In genomic region chr11:70876685-70877084, GRCh38 we compare ENCODE assay signal across 25 cellular contexts.
DNase-seq lines count a peak whose midpoint lies in the region; ATAC-seq, FAIRE-seq and TF ChIP-seq lines count a peak whose summit lies in the region.
"Had no signal": no experiment of that assay in that cellular context is flagged by ENCODE, and none has a peak within 500 bp of the region (broad histone marks: within the 10 kb centered on the region; RNA-seq: fewer than 3 reads in every experiment).

No MANE protein-coding gene starts in this region.

- no peaks in the 10 kb centered on the region for H3K79me2 ChIP-seq in HepG2 (ENCODE audit: insufficient read depth, low read length)
- H3K79me2 ChIP-seq: parathyroid adenoma had no signal

- POLR2A ChIA-PET in Panc1 (lab: Charles Lee) (no interaction called here), HepG2 (lab: Yijun Ruan, JAX) (no interaction called here)

- CTCF ChIA-PET in Panc1 (lab: Charles Lee) (no interaction called here), HepG2 (lab: Yijun Ruan, JAX; ENCODE audit: low intra/inter-chr PET ratio, low total read pairs) (no interaction called here)

- no peak overlapping the region for H3K4me3 Mint-ChIP-seq in chondrocyte (ENCODE audit: unreplicated experiment)
- H3K4me3 Mint-ChIP-seq: B cell, brain, nephron had no signal

- H3K9me3 ChIP-seq in Panc1 (ENCODE audit: control insufficient read depth, insufficient read depth, low read depth, low read length), result no peaks in the 10 kb centered on the region
- no peaks in the 10 kb centered on the region for H3K9me3 ChIP-seq in HepG2 (ENCODE audit: low read length)
- H3K9me3 ChIP-seq: adrenal gland, Peyer's patch, upper lobe of left lung had no signal

- no peak for TF ChIP-seq RAD21 in HepG2 (CRISPR knock-in tag; IDR thresholded peaks at IDR 0.05)

- no peak for TF ChIP-seq POLR2A in HepG2 (IDR thresholded peaks at IDR 0.05; ENCODE audit: insufficient read depth in 1 of 2, low read depth in 2 of 2, low read length in 2 of 2)

- H3K27ac ChIP-seq in Panc1 (ENCODE audit: low read length) (no peak overlapping the region), HepG2 (ENCODE audit: extremely low read length, insufficient read depth, low read length) (no peak overlapping the region), dorsolateral prefrontal cortex (no peak overlapping the region)
- H3K27ac ChIP-seq: adrenal gland, epithelial cell of prostate, parathyroid adenoma, Peyer's patch, upper lobe of left lung had no signal

- in situ Hi-C loops in Panc1 (cut with HindIII; ENCODE audit: low pct_unique_long_range_greater_than_20kb, low sequenced_read_pairs) (no loop called here), HepG2 (cut with HindIII; ENCODE audit: extremely low pct_ligation_motif_present, low pct_unique_long_range_greater_than_20kb) (no loop called here), GM13977 (cut with MboI; ENCODE audit: low pct_unique_long_range_greater_than_20kb, low sequenced_read_pairs, unreplicated experiment) (no loop called here)

- peaks cover 24% of the 10 kb centered on the region for H3K27me3 Mint-ChIP-seq in chondrocyte (ENCODE audit: low read depth)

- ATAC-seq in Panc1, result 0 out of 2 replicates have a peak, but pooled peaks have one; percentile 39
- peak; percentile 19; the same call in 1 of the 3 replicates for ATAC-seq in HepG2

- no peaks in the 10 kb centered on the region for H3K4me1 Mint-ChIP-seq in chondrocyte (ENCODE audit: low read depth)
- H3K4me1 Mint-ChIP-seq: B cell, nephron had no signal

- WGBS in HepG2 (ENCODE audit: low lambda C conversion rate), result 85% methylated on average over 5 of the region's 7 CpGs

- no peak overlapping the region for H3K4me2 ChIP-seq in HepG2 (ENCODE audit: low read depth, low read length)

- TF ChIP-seq CTCF in Panc1 (IDR thresholded peaks at IDR 0.05) (no peak), HepG2 (CRISPR knock-in tag; IDR thresholded peaks at IDR 0.05) (no peak), GM13977 (IDR thresholded peaks at IDR 0.05; ENCODE audit: extremely low read depth, insufficient read depth, missing control alignments) (no peak), chondrocyte (IDR thresholded peaks at IDR 0.05) (no peak), dorsolateral prefrontal cortex (IDR thresholded peaks at IDR 0.05 in 54 of 56, conservative IDR thresholded peaks at IDR 0.05 in 2 of 56; ENCODE audit: low read depth in 1 of 56, partially characterized antibody in 56 of 56) (no peak)

- DNase-seq in DMS53 (lab: John Stamatoyannopoulos, UW) (peak; percentile 73), NCI-H146 treated with DMSO at 0.1 percent for 48 hours (lab: John Stamatoyannopoulos, UW; ENCODE audit: unreplicated experiment) (peak; percentile 38), Panc1 (ENCODE audit: low read depth, low spot score) (no peak), HepG2 (ENCODE audit: low spot score) (no peak), GM13977 (ENCODE audit: low spot score) (no peak), chondrocyte (ENCODE audit: low spot score) (no peak), SW480 (ENCODE audit: low spot score) (no peak), dorsolateral prefrontal cortex (no peak)
- DNase-seq: activated CD4-positive, CD25-positive, alpha-beta regulatory T cell; activated naive CD4-positive, alpha-beta T cell treated with Interleukin-2 at 50 U/mL for 16 hours; adrenal gland; head of caudate nucleus; NCI-H1694 treated with DMSO at 0.1 percent for 48 hours; NCI-H226; Peyer's patch; SIG-M5; stimulated activated CD4-positive, alpha-beta T cell treated with anti-CD3 and anti-CD28 coated beads, Interleukin-4, amount 100 ng/mL, for 1 hour; T1000; upper lobe of left lung had no signal

- no peak overlapping the region for H2AFZ ChIP-seq in HepG2 (ENCODE audit: low read length)
- H2AFZ ChIP-seq: parathyroid adenoma had no signal

- no peaks in the 10 kb centered on the region for H3K9me3 Mint-ChIP-seq in chondrocyte (ENCODE audit: low read depth)
- H3K9me3 Mint-ChIP-seq: nephron had no signal

- no peaks in the 10 kb centered on the region for H3K36me3 Mint-ChIP-seq in chondrocyte (ENCODE audit: low read depth)
- H3K36me3 Mint-ChIP-seq: brain had no signal

- H3K36me3 ChIP-seq in Panc1 (ENCODE audit: control insufficient read depth, insufficient read depth, low read length), result no peaks in the 10 kb centered on the region
- H3K36me3 ChIP-seq in HepG2 (replicated peaks in 1 of 2; ENCODE audit: control insufficient read depth in 1 of 2, insufficient read depth in 2 of 2, low read length in 2 of 2), result peaks cover 4 to 28% of the 10 kb centered on the region in 2 experiments; a peak in 3 of 5 replicates
- H3K36me3 ChIP-seq: adrenal gland, Peyer's patch, upper lobe of left lung had no signal

- BruUV-seq in Panc1 (replicated peaks; lab: Mats Ljungman, UMichigan), result no TSS peak
- no TSS peak for BruUV-seq in HepG2 (replicated peaks; lab: Mats Ljungman, UMichigan)

- TF ChIP-seq EP300 in HepG2 (IDR thresholded peaks at IDR 0.05; ENCODE audit: low read depth in 2 of 2, low read length in 2 of 2) (no peak), HepG2 (CRISPR knock-in tag; IDR thresholded peaks at IDR 0.05; ENCODE audit: borderline replicate concordance) (no peak)

- no peaks in the 10 kb centered on the region for H3K4me1 ChIP-seq in Panc1 (ENCODE audit: control insufficient read depth, insufficient read depth, low read length)
- no peaks in the 10 kb centered on the region for H3K4me1 ChIP-seq in HepG2 (ENCODE audit: insufficient read depth, low read length)
- H3K4me1 ChIP-seq: adrenal gland, parathyroid adenoma, Peyer's patch, upper lobe of left lung had no signal

- H3K27me3 ChIP-seq in Panc1 (ENCODE audit: control insufficient read depth, insufficient read depth, low read length), result no peaks in the 10 kb centered on the region
- no peaks in the 10 kb centered on the region for H3K27me3 ChIP-seq in HepG2 (ENCODE audit: control insufficient read depth in 1 of 2, insufficient read depth in 2 of 2, low read length in 2 of 2)
- H3K27me3 ChIP-seq in dorsolateral prefrontal cortex, result peaks cover 0 to 14% (median 0%) of the 10 kb centered on the region in 45 donors
- H3K27me3 ChIP-seq: adrenal gland, Peyer's patch had no signal

- H3K27ac Mint-ChIP-seq in chondrocyte (ENCODE audit: unreplicated experiment), result no peak overlapping the region
- H3K27ac Mint-ChIP-seq: B cell, nephron had no signal

- FAIRE-seq in HepG2 (lab: Jason Lieb, UNC), result no peak
- FAIRE-seq: GM18507 had no signal

- H3K9ac ChIP-seq in HepG2 (ENCODE audit: insufficient read depth, low read depth, low read length), result no peak overlapping the region
- H3K9ac ChIP-seq: parathyroid adenoma had no signal

- peaks cover 20% of the 10 kb centered on the region; the same call in 1 of the 2 replicates for H4K20me1 ChIP-seq in HepG2 (ENCODE audit: insufficient read depth, low read length)

- intact Hi-C loops in Panc1 (cut with micrococcal nuclease; ENCODE audit: unreplicated experiment) (no loop called here), HepG2 (cut with micrococcal nuclease; ENCODE audit: unreplicated experiment) (no loop called here), dorsolateral prefrontal cortex (cut with DNase I) (no loop called here)

- no peak overlapping the region for H3K4me3 ChIP-seq in Panc1 (ENCODE audit: low read depth in 2 of 2, low read length in 2 of 2)
- no peak overlapping the region for H3K4me3 ChIP-seq in HepG2 (replicated peaks in 1 of 3; ENCODE audit: insufficient read depth in 1 of 3, low read depth in 2 of 3, low read length in 3 of 3)
- H3K4me3 ChIP-seq in dorsolateral prefrontal cortex, result no peak overlapping the region
- H3K4me3 ChIP-seq: adrenal gland, Peyer's patch, upper lobe of left lung had no signal

TF ChIP-seq in HepG2, 621 proteins besides CTCF, POLR2A, EP300 and RAD21 (continues in another document):
- TF ChIP-seq POLR2AphosphoS2 (IDR thresholded peaks at IDR 0.05; ENCODE audit: low read depth, low read length) (no peak), ADNP (CRISPR knock-in tag; IDR thresholded peaks at IDR 0.05) (no peak), ZNF160 (CRISPR knock-in tag; IDR thresholded peaks at IDR 0.05) (no peak), ZBTB10 (CRISPR knock-in tag; IDR thresholded peaks at IDR 0.05; ENCODE audit: borderline replicate concordance) (no peak), ZNF460 (CRISPR knock-in tag; IDR thresholded peaks at IDR 0.05; ENCODE audit: borderline replicate concordance) (no peak), EEA1 (CRISPR knock-in tag; IDR thresholded peaks at IDR 0.05; ENCODE audit: borderline replicate concordance) (no peak), ZNF841 (CRISPR knock-in tag; IDR thresholded peaks at IDR 0.05; ENCODE audit: borderline replicate concordance) (no peak), MTF2 (CRISPR knock-in tag; IDR thresholded peaks at IDR 0.05; ENCODE audit: borderline replicate concordance) (no peak), SIN3A (IDR thresholded peaks at IDR 0.05; ENCODE audit: borderline replicate concordance, low read depth, low read length) (no peak)

Comparison
In these comparisons a context has a peak if more than half of its experiments do, and no peak if none do; other contexts are left out.
1. DNase-seq: peak in DMS53 (single experiment) and NCI-H146 treated with DMSO at 0.1 percent for 48 hours (single experiment); none in Panc1 (single experiment), HepG2 (single experiment), GM13977 (single experiment), chondrocyte (single experiment), SW480 (single experiment) and dorsolateral prefrontal cortex (0 of 10).